Comparison of ENCODE assay signal across 10 cellular contexts in genomic region chr19:14682084-14682483, GRCh38. TPM values are rescaled to one million over a fixed set of nuclear protein-coding genes. Genes with fewer than 3 reads are reported as not detected.
"Had no signal": no experiment of that assay in that cellular context is flagged by ENCODE, and none has a peak within 500 bp of the region (broad histone marks: within the 10 kb centered on the region; RNA-seq: fewer than 3 reads in every experiment).

No MANE protein-coding gene starts in this region.

- H3K4me1 Mint-ChIP-seq: H9 had no signal

- H3K36me3 ChIP-seq: HAP-1 had no signal

- H3K4me3 ChIP-seq: GM23248, HAP-1 had no signal

- H3K27ac Mint-ChIP-seq: H9, HFFc6 had no signal

- H3K4me3 Mint-ChIP-seq: H9, HFFc6 had no signal

- H3K9me3 Mint-ChIP-seq: HFFc6 had no signal

- H3K4me1 ChIP-seq: HAP-1 had no signal

- H3K9me3 ChIP-seq: HAP-1 had no signal

- DNase-seq: GOT3, H7, H9, HCEC 1CT had no signal

- ATAC-seq: HCT116 had no signal

- H2AFZ ChIP-seq: GM23248 had no signal

- H3K27ac ChIP-seq: GM23248 had no signal

RNA-seq across cellular contexts. Expression of gene ADGRE3, which starts 7.4 kb away (rescaled TPM):
- total RNA-seq: GM23248, H1, H4, H7, H9, HFFc6 had no signal
- polyA plus RNA-seq: GM23248, H1 had no signal
